ENCODE assay signal across 18 cellular contexts in genomic region chr5:131392461-131393095, GRCh38.
DNase-seq lines count a peak whose midpoint lies in the region; ATAC-seq lines count a peak whose summit lies in the region.
"Had no signal": no experiment of that assay in that cellular context is flagged by ENCODE, and none has a peak within 500 bp of the region (broad histone marks: within the 10 kb centered on the region; RNA-seq: fewer than 3 reads in every experiment).

No MANE protein-coding gene starts in this region.

- H3K9me3 ChIP-seq in effector memory CD4-positive, alpha-beta T cell (ENCODE audit: control insufficient read depth, low read length) = no peaks in the 10 kb centered on the region
- H3K9me3 ChIP-seq: A549, right atrium auricular region, SJCRH30 had no signal

- peaks cover 35% of the 10 kb centered on the region for H3K36me3 ChIP-seq in effector memory CD4-positive, alpha-beta T cell (ENCODE audit: control insufficient read depth, insufficient read depth, low read length)

- no peaks in the 10 kb centered on the region for H3K27me3 ChIP-seq in effector memory CD4-positive, alpha-beta T cell (replicated peaks; ENCODE audit: control insufficient read depth, insufficient read depth, low read length, poor library complexity, severe bottlenecking)
- H3K27me3 ChIP-seq: right atrium auricular region, SJCRH30 had no signal

- CTCF ChIA-PET in activated CD8-positive, alpha-beta memory T cell treated with anti-CD3 and anti-CD28 coated beads, Interleukin-2, amount 10 ng/mL, durations not matched to agents 7 days and 5 days (lab: Charles Lee) = interaction anchor here (1.5 to 2.2 kb wide), 2 partner anchors 13 to 17 kb away, joined by 5 to 8 read pairs; no protein-coding TSS in a partner anchor
- CTCF ChIA-PET in activated CD4-positive, alpha-beta memory T cell treated with anti-CD3 and anti-CD28 coated beads, Interleukin-2, amount 10 ng/mL, durations not matched to agents 7 days and 5 days (lab: Charles Lee) = interaction anchor here (0.6 to 1.3 kb wide), 3 partner anchors 11 to 60 kb away, joined by 3 to 5 read pairs (median 5); no protein-coding TSS in a partner anchor

- no peak overlapping the region for H3K4me3 ChIP-seq in effector memory CD4-positive, alpha-beta T cell (ENCODE audit: insufficient read depth, low read depth, low read length, poor library complexity, severe bottlenecking)
- H3K4me3 ChIP-seq: A549, GM23338, right atrium auricular region, SJCRH30 had no signal

- no peak for ATAC-seq in activated CD8-positive, alpha-beta memory T cell treated with anti-CD3 and anti-CD28 coated beads, Interleukin-2, amount 10 ng/mL, durations not matched to agents 7 days and 5 days
- ATAC-seq in stimulated activated memory B cell treated with anti-CD40 and anti-IgM and Interleukin-4, amounts not matched to agents 10 μg/mL and 1 μg/mL and 100 μg/mL, for 72 hours = no peak
- ATAC-seq: GM23338 had no signal

- DNase-seq in activated CD8-positive, alpha-beta memory T cell treated with anti-CD3 and anti-CD28 coated beads, Interleukin-2, amount 10 ng/mL, durations not matched to agents 7 days and 5 days = no peak
- DNase-seq in activated CD8-positive, alpha-beta memory T cell treated with anti-CD3 and anti-CD28 coated beads, Interleukin-2, amount 50 U/mL, for 4 hours = no peak
- no peak for DNase-seq in activated CD4-positive, alpha-beta memory T cell treated with anti-CD3 and anti-CD28 coated beads, Interleukin-2, amount 10 ng/mL, durations not matched to agents 7 days and 5 days
- no peak for DNase-seq in effector memory CD4-positive, alpha-beta T cell
- DNase-seq in stimulated activated naive CD4-positive, alpha-beta T cell treated with Interleukin-2 at 50 U/mL for 16 hours (lab: John Stamatoyannopoulos, UW) = no peak
- no peak for DNase-seq in NK-92 treated with Interleukin-12 subunit alpha and Interleukin-12 subunit beta, amount 100 ng/mL, for 24 hours (lab: John Stamatoyannopoulos, UW)
- DNase-seq in NCI-H524 (lab: John Stamatoyannopoulos, UW) = no peak
- DNase-seq: activated CD8-positive, alpha-beta memory T cell treated with anti-CD3 and anti-CD28 coated beads for 24 hours; COR-L47; mesendoderm; NCI-H1694; SJCRH30; stimulated activated CD4-positive, alpha-beta T cell treated with anti-CD3 and anti-CD28 coated beads, Interleukin-2, amount 100 ng/mL, for 24 hours had no signal

- H3K4me3 Mint-ChIP-seq in activated CD8-positive, alpha-beta memory T cell treated with anti-CD3 and anti-CD28 coated beads, Interleukin-2, amount 10 ng/mL, durations not matched to agents 7 days and 5 days = peak overlapping the region; percentile 28
- H3K4me3 Mint-ChIP-seq in activated CD4-positive, alpha-beta memory T cell treated with anti-CD3 and anti-CD28 coated beads, Interleukin-2, amount 10 ng/mL, durations not matched to agents 7 days and 5 days = peak overlapping the region; percentile 23
- no peak overlapping the region for H3K4me3 Mint-ChIP-seq in stimulated activated memory B cell treated with anti-CD40 and anti-IgM and Interleukin-4, amounts not matched to agents 10 μg/mL and 1 μg/mL and 100 μg/mL, for 72 hours
- H3K4me3 Mint-ChIP-seq: GM23338, type B pancreatic cell had no signal

- no peaks in the 10 kb centered on the region for H3K9me3 Mint-ChIP-seq in activated CD8-positive, alpha-beta memory T cell treated with anti-CD3 and anti-CD28 coated beads, Interleukin-2, amount 10 ng/mL, durations not matched to agents 7 days and 5 days (ENCODE audit: low read depth)
- H3K9me3 Mint-ChIP-seq in activated CD4-positive, alpha-beta memory T cell treated with anti-CD3 and anti-CD28 coated beads, Interleukin-2, amount 10 ng/mL, durations not matched to agents 7 days and 5 days = no peaks in the 10 kb centered on the region
- H3K9me3 Mint-ChIP-seq in stimulated activated memory B cell treated with anti-CD40 and anti-IgM and Interleukin-4, amounts not matched to agents 10 μg/mL and 1 μg/mL and 100 μg/mL, for 72 hours = no peaks in the 10 kb centered on the region
- H3K9me3 Mint-ChIP-seq: GM23338, type B pancreatic cell had no signal

- H3K36me3 Mint-ChIP-seq in activated CD8-positive, alpha-beta memory T cell treated with anti-CD3 and anti-CD28 coated beads, Interleukin-2, amount 10 ng/mL, durations not matched to agents 7 days and 5 days = peaks cover 71% of the 10 kb centered on the region
- peaks cover 87% of the 10 kb centered on the region for H3K36me3 Mint-ChIP-seq in activated CD4-positive, alpha-beta memory T cell treated with anti-CD3 and anti-CD28 coated beads, Interleukin-2, amount 10 ng/mL, durations not matched to agents 7 days and 5 days (ENCODE audit: low read depth)
- peaks cover 65% of the 10 kb centered on the region for H3K36me3 Mint-ChIP-seq in stimulated activated memory B cell treated with anti-CD40 and anti-IgM and Interleukin-4, amounts not matched to agents 10 μg/mL and 1 μg/mL and 100 μg/mL, for 72 hours

- POLR2A ChIA-PET in activated CD4-positive, alpha-beta memory T cell treated with anti-CD3 and anti-CD28 coated beads, Interleukin-2, amount 10 ng/mL, durations not matched to agents 7 days and 5 days (lab: Charles Lee) = interaction anchor here (1.1 to 10.2 kb wide), 5 partner anchors 14 to 139 kb away, joined by 3 to 151 read pairs (median 7); partner anchors contain the start of gene CDC42SE2

- H3K4me1 Mint-ChIP-seq in activated CD8-positive, alpha-beta memory T cell treated with anti-CD3 and anti-CD28 coated beads, Interleukin-2, amount 10 ng/mL, durations not matched to agents 7 days and 5 days = peaks cover 78% of the 10 kb centered on the region
- H3K4me1 Mint-ChIP-seq in activated CD4-positive, alpha-beta memory T cell treated with anti-CD3 and anti-CD28 coated beads, Interleukin-2, amount 10 ng/mL, durations not matched to agents 7 days and 5 days = peaks cover 87% of the 10 kb centered on the region
- peaks cover 62% of the 10 kb centered on the region for H3K4me1 Mint-ChIP-seq in stimulated activated memory B cell treated with anti-CD40 and anti-IgM and Interleukin-4, amounts not matched to agents 10 μg/mL and 1 μg/mL and 100 μg/mL, for 72 hours
- H3K4me1 Mint-ChIP-seq: GM23338 had no signal

- H3K27ac Mint-ChIP-seq in activated CD8-positive, alpha-beta memory T cell treated with anti-CD3 and anti-CD28 coated beads, Interleukin-2, amount 10 ng/mL, durations not matched to agents 7 days and 5 days = peak overlapping the region; percentile 88
- peak overlapping the region; percentile 83 for H3K27ac Mint-ChIP-seq in activated CD4-positive, alpha-beta memory T cell treated with anti-CD3 and anti-CD28 coated beads, Interleukin-2, amount 10 ng/mL, durations not matched to agents 7 days and 5 days
- H3K27ac Mint-ChIP-seq in stimulated activated memory B cell treated with anti-CD40 and anti-IgM and Interleukin-4, amounts not matched to agents 10 μg/mL and 1 μg/mL and 100 μg/mL, for 72 hours = peak overlapping the region; percentile 85
- H3K27ac Mint-ChIP-seq: GM23338 had no signal

- H3K4me1 ChIP-seq in effector memory CD4-positive, alpha-beta T cell (ENCODE audit: control insufficient read depth, insufficient read depth, low read length, poor library complexity, severe bottlenecking) = peaks cover 41% of the 10 kb centered on the region
- H3K4me1 ChIP-seq: right atrium auricular region, SJCRH30 had no signal

- H3K27me3 Mint-ChIP-seq in activated CD8-positive, alpha-beta memory T cell treated with anti-CD3 and anti-CD28 coated beads, Interleukin-2, amount 10 ng/mL, durations not matched to agents 7 days and 5 days = no peaks in the 10 kb centered on the region
- no peaks in the 10 kb centered on the region for H3K27me3 Mint-ChIP-seq in activated CD4-positive, alpha-beta memory T cell treated with anti-CD3 and anti-CD28 coated beads, Interleukin-2, amount 10 ng/mL, durations not matched to agents 7 days and 5 days
- no peaks in the 10 kb centered on the region for H3K27me3 Mint-ChIP-seq in stimulated activated memory B cell treated with anti-CD40 and anti-IgM and Interleukin-4, amounts not matched to agents 10 μg/mL and 1 μg/mL and 100 μg/mL, for 72 hours
- H3K27me3 Mint-ChIP-seq: type B pancreatic cell had no signal

- H3K27ac ChIP-seq in effector memory CD4-positive, alpha-beta T cell (ENCODE audit: insufficient read depth, low read length, poor library complexity, severe bottlenecking) = peak overlapping the region; percentile 87
- H3K27ac ChIP-seq: A549, right atrium auricular region, SJCRH30 had no signal
